In genomic region chr1:84573967-84574842, GRCh38 we compare ENCODE assay signal across 1 cellular context.
TF ChIP-seq lines count a peak whose summit lies in the region.

TSS of gene CTBS (minus strand) at chr1:84574440. CDS start at chr1:84574415, 25 bp downstream.

TF ChIP-seq in HepG2, 621 proteins besides CTCF, POLR2A, EP300 and RAD21 (continued from another document and continues in another):
- TF ChIP-seq ZNF142 (CRISPR knock-in tag; IDR thresholded peaks at IDR 0.05) (0 out of 2 replicates have a peak, but pooled peaks have one; percentile 49), SATB2 (CRISPR knock-in tag; IDR thresholded peaks at IDR 0.05) (peak; percentile 49; the same call in 1 of the 2 replicates), ZNF296 (CRISPR knock-in tag; conservative IDR thresholded peaks at IDR 0.05) (0 out of 2 replicates have a peak, but pooled peaks have one; percentile 13), PITX1 (CRISPR knock-in tag; IDR thresholded peaks at IDR 0.05) (peak; percentile 47; the same call in 1 of the 2 replicates), ZNF337 (CRISPR knock-in tag; IDR thresholded peaks at IDR 0.05; ENCODE audit: borderline replicate concordance, low read depth) (peak; percentile 93; the same call in 1 of the 2 replicates), ZSCAN21 (CRISPR knock-in tag; IDR thresholded peaks at IDR 0.05; ENCODE audit: borderline replicate concordance) (peak; percentile 56; the same call in 1 of the 2 replicates), POLR2G (IDR thresholded peaks at IDR 0.05; ENCODE audit: low read depth, low read length) (peak; percentile 90), PATZ1 (CRISPR knock-in tag; IDR thresholded peaks at IDR 0.05) (peak; percentile 19; the same call in 1 of the 2 replicates), MAX (IDR thresholded peaks at IDR 0.05) (peak; percentile 82), SPEN (CRISPR knock-in tag; IDR thresholded peaks at IDR 0.05; ENCODE audit: low read depth) (peak; percentile 63; the same call in 1 of the 2 replicates), MXD4 (CRISPR knock-in tag; IDR thresholded peaks at IDR 0.05) (peak; percentile 39; the same call in 1 of the 2 replicates), GLI4 (CRISPR knock-in tag; IDR thresholded peaks at IDR 0.05; ENCODE audit: borderline replicate concordance) (peak; percentile 29; the same call in 1 of the 2 replicates), ZNF724P (CRISPR knock-in tag; IDR thresholded peaks at IDR 0.05; ENCODE audit: borderline replicate concordance) (0 out of 2 replicates have a peak, but pooled peaks have one; percentile 64), REPIN1 (CRISPR knock-in tag; IDR thresholded peaks at IDR 0.05; ENCODE audit: borderline replicate concordance, low read depth) (no peak), RXRB (CRISPR knock-in tag; IDR thresholded peaks at IDR 0.05; ENCODE audit: borderline replicate concordance) (peak; percentile 14; the same call in 1 of the 2 replicates), SKI (IDR thresholded peaks at IDR 0.05; ENCODE audit: partially characterized antibody) (peak; percentile 23), ZMAT5 (CRISPR knock-in tag; IDR thresholded peaks at IDR 0.05; ENCODE audit: borderline replicate concordance, low read depth) (no peak), HOXA5 (CRISPR knock-in tag; IDR thresholded peaks at IDR 0.05) (peak; percentile 64), GTF3A (CRISPR knock-in tag; conservative IDR thresholded peaks at IDR 0.05) (no peak), ARNTL (CRISPR knock-in tag; IDR thresholded peaks at IDR 0.05) (peak; percentile 45; the same call in 1 of the 2 replicates), YEATS4 (CRISPR knock-in tag; IDR thresholded peaks at IDR 0.05; ENCODE audit: borderline replicate concordance) (peak; percentile 78), ZNF160 (CRISPR knock-in tag; IDR thresholded peaks at IDR 0.05) (no peak; the same call in 1 of the 2 replicates), KAT8 (CRISPR knock-in tag; IDR thresholded peaks at IDR 0.05) (0 out of 2 replicates have a peak, but pooled peaks have one; percentile 15), ZBTB40 (IDR thresholded peaks at IDR 0.05) (no peak), ZBTB40 (CRISPR knock-in tag; IDR thresholded peaks at IDR 0.05) (peak; percentile 88), ZFY (CRISPR knock-in tag; IDR thresholded peaks at IDR 0.05) (peak; percentile 89), NFE2 (CRISPR knock-in tag; IDR thresholded peaks at IDR 0.05) (no peak), GATAD2A (CRISPR knock-in tag; IDR thresholded peaks at IDR 0.05) (no peak), MED1 (CRISPR knock-in tag; IDR thresholded peaks at IDR 0.05) (no peak), ZNF530 (CRISPR knock-in tag; IDR thresholded peaks at IDR 0.05; ENCODE audit: low read depth) (peak; percentile 36; the same call in 1 of the 2 replicates), NKX3-1 (CRISPR knock-in tag; IDR thresholded peaks at IDR 0.05) (peak; percentile 15; the same call in 1 of the 2 replicates), ATF7-NPFF (CRISPR knock-in tag; IDR thresholded peaks at IDR 0.05; ENCODE audit: low read depth) (peak; percentile 93), KLF13 (CRISPR knock-in tag; IDR thresholded peaks at IDR 0.05) (no peak; the same call in 1 of the 2 replicates), ZNF224 (CRISPR knock-in tag; IDR thresholded peaks at IDR 0.05) (0 out of 2 replicates have a peak, but pooled peaks have one; percentile 77), CBFB (CRISPR knock-in tag; IDR thresholded peaks at IDR 0.05) (peak; percentile 41; the same call in 1 of the 2 replicates), NR2F6 (IDR thresholded peaks at IDR 0.05) (no peak), NR2F6 (CRISPR knock-in tag; IDR thresholded peaks at IDR 0.05) (0 out of 2 replicates have a peak, but pooled peaks have one; percentile 13), ZNF574 (CRISPR knock-in tag; IDR thresholded peaks at IDR 0.05) (peak; percentile 65), ATM (IDR thresholded peaks at IDR 0.05; ENCODE audit: borderline replicate concordance) (no peak), ZNF598 (CRISPR knock-in tag; IDR thresholded peaks at IDR 0.05; ENCODE audit: borderline replicate concordance) (peak; percentile 86; the same call in 1 of the 2 replicates)
